ENCODE assay signal across 8 cellular contexts in the genomic region with DNA sequence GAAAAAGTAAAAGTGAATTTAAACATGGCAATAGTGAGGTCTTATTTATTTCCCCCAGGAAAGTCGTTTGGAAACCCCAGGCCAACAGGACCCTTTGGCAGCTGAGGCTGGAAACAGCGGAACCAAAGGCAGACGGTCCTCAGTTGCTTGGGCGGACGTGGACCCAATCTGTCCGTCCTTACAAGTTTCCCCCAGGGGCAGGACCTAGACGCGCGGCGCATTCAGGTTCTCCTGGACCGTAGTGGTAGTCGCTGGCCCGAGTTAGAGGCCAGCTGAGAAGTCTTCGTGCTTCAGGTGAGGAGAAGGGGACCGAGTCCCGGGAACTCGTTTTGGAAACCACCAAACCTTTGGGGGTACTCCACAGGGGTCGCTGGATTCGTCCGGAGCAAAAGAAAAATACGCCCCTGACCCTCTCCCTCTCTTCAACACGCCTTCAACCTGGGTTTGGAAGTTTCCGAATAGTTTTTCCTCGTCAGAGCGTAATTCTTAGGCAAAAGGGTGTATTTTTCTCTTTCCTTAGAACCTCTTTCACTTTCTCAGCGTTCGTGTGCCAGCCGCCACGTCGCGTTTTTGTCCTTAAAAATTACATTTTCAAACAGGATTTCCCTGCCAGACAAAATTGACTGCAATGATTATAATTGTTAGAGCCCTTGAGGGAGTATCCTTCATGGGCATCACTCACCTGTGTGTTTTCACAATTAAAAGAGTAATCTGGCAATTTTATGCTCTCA. TPM values are rescaled to one million over a fixed set of nuclear protein-coding genes. Genes with fewer than 3 reads are reported as not detected.
A peak's percentile ranks its signal among the peaks of the same experiment; 100 is the strongest.
DNase-seq lines count a peak whose midpoint lies in the region; ATAC-seq, FAIRE-seq and TF ChIP-seq lines count a peak whose summit lies in the region.

No MANE protein-coding gene starts in this region.

- peak; percentile 32 for FAIRE-seq in HepG2 (lab: Jason Lieb, UNC)

- TF ChIP-seq EP300 in HepG2 (IDR thresholded peaks at IDR 0.05; ENCODE audit: low read depth in 2 of 2, low read length in 2 of 2) (peak; percentile 27 to 34; a peak in 1 of 4 replicates), HepG2 (CRISPR knock-in tag; IDR thresholded peaks at IDR 0.05; ENCODE audit: borderline replicate concordance) (0 out of 2 replicates have a peak, but pooled peaks have one; percentile 33)

- H3K9me3 ChIP-seq in HepG2 (ENCODE audit: low read length), result no peaks in the 10 kb centered on the region

- CTCF ChIA-PET in HepG2 (lab: Yijun Ruan, JAX; ENCODE audit: low intra/inter-chr PET ratio, low total read pairs), result no interaction called here

- H3K79me2 ChIP-seq in HepG2 (ENCODE audit: insufficient read depth, low read length), result peaks cover 68% of the 10 kb centered on the region

- H3K4me3 ChIP-seq in HepG2 (replicated peaks in 1 of 3; ENCODE audit: insufficient read depth in 1 of 3, low read depth in 2 of 3, low read length in 3 of 3), result peak overlapping the region; percentile 76 to 89 (median 84)

- peak overlapping the region; percentile 88 for H3K9ac ChIP-seq in HepG2 (ENCODE audit: insufficient read depth, low read depth, low read length)

- in situ Hi-C loops in HepG2 (cut with HindIII; ENCODE audit: extremely low pct_ligation_motif_present, low pct_unique_long_range_greater_than_20kb), result no loop called here

- TF ChIP-seq CTCF in AG09319 (IDR thresholded peaks at IDR 0.05; ENCODE audit: low read depth, low read length) (no peak), HepG2 (CRISPR knock-in tag; IDR thresholded peaks at IDR 0.05) (peak; percentile 24)

- no peaks in the 10 kb centered on the region for H3K9me3 Mint-ChIP-seq in activated CD4-positive, alpha-beta T cell treated with anti-CD3 and anti-CD28 coated beads, Interleukin-2, amount 10 ng/mL, durations not matched to agents 24 days and 14 days
- no peaks in the 10 kb centered on the region for H3K9me3 Mint-ChIP-seq in dendritic cell treated with granulocyte-macrophage colony-stimulating factor and Interleukin-4, amounts not matched to agents 40 ng/mL and 50 ng/mL, for 4 days

- intact Hi-C loops in activated CD4-positive, alpha-beta T cell treated with anti-CD3 and anti-CD28 coated beads, Interleukin-2, amount 10 ng/mL, durations not matched to agents 24 days and 14 days (cut with micrococcal nuclease), result loop anchor here (1.0 kb wide), 1 partner anchor 18 kb away; no protein-coding TSS in a partner anchor
- intact Hi-C loops in dendritic cell treated with granulocyte-macrophage colony-stimulating factor and Interleukin-4, amounts not matched to agents 40 ng/mL and 50 ng/mL, for 4 days (cut with micrococcal nuclease), result no loop called here
- intact Hi-C loops in HepG2 (cut with micrococcal nuclease; ENCODE audit: unreplicated experiment), result no loop called here

- peak overlapping the region; percentile 81 for H2AFZ ChIP-seq in HepG2 (ENCODE audit: low read length)

- H3K27me3 ChIP-seq in HepG2 (ENCODE audit: control insufficient read depth in 1 of 2, insufficient read depth in 2 of 2, low read length in 2 of 2), result no peaks in the 10 kb centered on the region; a peak in 1 of 5 replicates

- no peaks in the 10 kb centered on the region for H4K20me1 ChIP-seq in HepG2 (ENCODE audit: insufficient read depth, low read length)

- peak; percentile 22; the same call in 1 of the 2 replicates for TF ChIP-seq RAD21 in HepG2 (CRISPR knock-in tag; IDR thresholded peaks at IDR 0.05)

- peak; percentile 28 for ATAC-seq in GM18873 (IDR thresholded peaks at IDR 0.05; ENCODE audit: low FRiP score, unreplicated experiment)
- ATAC-seq in HG03159 (IDR thresholded peaks at IDR 0.05; ENCODE audit: unreplicated experiment), result peak; percentile 24
- peak; percentile 78 for ATAC-seq in HepG2

- peak overlapping the region; percentile 74 for H3K4me2 ChIP-seq in HepG2 (ENCODE audit: low read depth, low read length)

- POLR2A ChIA-PET in HepG2 (lab: Yijun Ruan, JAX), result no interaction called here

- peaks cover 20% of the 10 kb centered on the region for H3K36me3 Mint-ChIP-seq in activated CD4-positive, alpha-beta T cell treated with anti-CD3 and anti-CD28 coated beads, Interleukin-2, amount 10 ng/mL, durations not matched to agents 24 days and 14 days (ENCODE audit: low read depth)
- peaks cover 34% of the 10 kb centered on the region for H3K36me3 Mint-ChIP-seq in dendritic cell treated with granulocyte-macrophage colony-stimulating factor and Interleukin-4, amounts not matched to agents 40 ng/mL and 50 ng/mL, for 4 days (ENCODE audit: low read depth)

- peaks cover 49% of the 10 kb centered on the region for H3K4me1 Mint-ChIP-seq in activated CD4-positive, alpha-beta T cell treated with anti-CD3 and anti-CD28 coated beads, Interleukin-2, amount 10 ng/mL, durations not matched to agents 24 days and 14 days
- H3K4me1 Mint-ChIP-seq in dendritic cell treated with granulocyte-macrophage colony-stimulating factor and Interleukin-4, amounts not matched to agents 40 ng/mL and 50 ng/mL, for 4 days (ENCODE audit: low read depth), result peaks cover 35% of the 10 kb centered on the region

- WGBS in HepG2 (ENCODE audit: low lambda C conversion rate), result 0% methylated on average over 19 of the region's 31 CpGs

- H3K27ac ChIP-seq in HepG2 (ENCODE audit: extremely low read length, insufficient read depth, low read length), result peak overlapping the region; percentile 83

- H3K27me3 Mint-ChIP-seq in activated CD4-positive, alpha-beta T cell treated with anti-CD3 and anti-CD28 coated beads, Interleukin-2, amount 10 ng/mL, durations not matched to agents 24 days and 14 days, result no peaks in the 10 kb centered on the region
- H3K27me3 Mint-ChIP-seq in dendritic cell treated with granulocyte-macrophage colony-stimulating factor and Interleukin-4, amounts not matched to agents 40 ng/mL and 50 ng/mL, for 4 days, result no peaks in the 10 kb centered on the region

- H3K27ac Mint-ChIP-seq in activated CD4-positive, alpha-beta T cell treated with anti-CD3 and anti-CD28 coated beads, Interleukin-2, amount 10 ng/mL, durations not matched to agents 24 days and 14 days, result peak overlapping the region; percentile 100
- H3K27ac Mint-ChIP-seq in dendritic cell treated with granulocyte-macrophage colony-stimulating factor and Interleukin-4, amounts not matched to agents 40 ng/mL and 50 ng/mL, for 4 days, result peak overlapping the region; percentile 97

- H3K4me3 Mint-ChIP-seq in activated CD4-positive, alpha-beta T cell treated with anti-CD3 and anti-CD28 coated beads, Interleukin-2, amount 10 ng/mL, durations not matched to agents 24 days and 14 days, result peak overlapping the region; percentile 99
- H3K4me3 Mint-ChIP-seq in dendritic cell treated with granulocyte-macrophage colony-stimulating factor and Interleukin-4, amounts not matched to agents 40 ng/mL and 50 ng/mL, for 4 days, result peak overlapping the region; percentile 94

- peaks cover 46% of the 10 kb centered on the region for H3K4me1 ChIP-seq in HepG2 (ENCODE audit: insufficient read depth, low read length)

- H3K36me3 ChIP-seq in HepG2 (replicated peaks in 1 of 2; ENCODE audit: control insufficient read depth in 1 of 2, insufficient read depth in 2 of 2, low read length in 2 of 2), result peaks cover 0 to 7% of the 10 kb centered on the region in 2 experiments; a peak in 3 of 5 replicates

- TSS peak; percentile 64 for BruUV-seq in HepG2 (replicated peaks; lab: Mats Ljungman, UMichigan)

- DNase-seq in AG09319 (ENCODE audit: extremely low read depth, low read depth), result peak; percentile 57
- DNase-seq in NCI-H510A (lab: John Stamatoyannopoulos, UW), result peak; percentile 32
- peak; percentile 87 for DNase-seq in activated CD4-positive, alpha-beta T cell treated with anti-CD3 and anti-CD28 coated beads, Interleukin-2, amount 10 ng/mL, durations not matched to agents 24 days and 14 days
- peak; percentile 68 for DNase-seq in HepG2 (ENCODE audit: low spot score)
- DNase-seq in stimulated activated CD4-positive, alpha-beta T cell treated with anti-CD3 and anti-CD28 coated beads, Interleukin-2, amount 100 ng/mL, for 4 hours (ENCODE audit: low read depth), result peak; percentile 33

- TF ChIP-seq POLR2A in HepG2 (IDR thresholded peaks at IDR 0.05; ENCODE audit: insufficient read depth in 1 of 2, low read depth in 2 of 2, low read length in 2 of 2), result peak; percentile 80 to 82

RNA-seq across cellular contexts. Expression of gene METTL15, which starts 2.1 kb away (rescaled TPM):
- total RNA-seq in activated CD4-positive, alpha-beta T cell treated with anti-CD3 and anti-CD28 coated beads, Interleukin-2, amount 10 ng/mL, durations not matched to agents 24 days and 14 days, result 16.9 and 18.3 TPM in 2 replicates
- total RNA-seq in HepG2 (2016; rRNA removed; fragmentation: Illumina TruSeq; extraction: Trizol), result 14.0 and 14.4 TPM in 2 replicates
- 4.3 TPM in 2 replicates for total RNA-seq in HepG2 (2016; cell fraction: cytosol; rRNA removed; fragmentation: Illumina TruSeq; extraction: Trizol; ENCODE audit: low read depth)
- total RNA-seq in HepG2 (2016; cell fraction: insoluble cytoplasmic fraction; rRNA removed; fragmentation: Illumina TruSeq; extraction: Trizol), result 12.8 and 15.3 TPM in 2 replicates
- 3.4 and 4.4 TPM in 2 replicates for total RNA-seq in HepG2 (2016; cell fraction: membrane; rRNA removed; fragmentation: Illumina TruSeq; extraction: Trizol)
- total RNA-seq in HepG2 (2016; cell fraction: nucleus; rRNA removed; fragmentation: Illumina TruSeq; extraction: Trizol), result 33.6 and 34.8 TPM in 2 replicates
- polyA plus RNA-seq in HepG2 (2011; rRNA removed), result 6.0 and 6.5 TPM in 2 replicates
- polyA plus RNA-seq in HepG2 (2011; cell fraction: cytosol; rRNA removed), result 3.3 and 4.8 TPM in 2 replicates
- 6.1 and 6.2 TPM in 2 replicates for polyA plus RNA-seq in HepG2 (2011; cell fraction: nucleus; rRNA removed)
- polyA plus RNA-seq in HepG2 (2012), result 6.2 and 6.3 TPM in 2 replicates
- polyA plus RNA-seq in HepG2 (2016; cell fraction: cytosol; fragmentation: Illumina TruSeq; extraction: Trizol; ENCODE audit: low read depth), result 0.81 and 0.87 TPM in 2 replicates
- polyA plus RNA-seq in HepG2 (2016; cell fraction: insoluble cytoplasmic fraction; fragmentation: Illumina TruSeq; extraction: Trizol; ENCODE audit: low read depth), result 13.2 and 13.8 TPM in 2 replicates
- 1.1 and 1.5 TPM in 2 replicates for polyA plus RNA-seq in HepG2 (2016; cell fraction: membrane; fragmentation: Illumina TruSeq; extraction: Trizol; ENCODE audit: low read depth)
- 9.3 and 11.1 TPM in 2 replicates for polyA plus RNA-seq in HepG2 (2016; cell fraction: nucleus; fragmentation: Illumina TruSeq; extraction: Trizol; ENCODE audit: insufficient read depth, low read depth)
- 22.7 and 31.9 TPM in 2 replicates for polyA minus RNA-seq in HepG2 (2011; rRNA and poly(A)+ RNA removed; ENCODE audit: low replicate concordance)
- 9.9 and 10.2 TPM in 2 replicates for polyA minus RNA-seq in HepG2 (2011; cell fraction: cytosol; rRNA and poly(A)+ RNA removed)
- polyA minus RNA-seq in HepG2 (2011; cell fraction: nucleus; rRNA and poly(A)+ RNA removed), result 90.1 and 92.7 TPM in 2 replicates

RNA-seq across cellular contexts. Expression of gene KIF18A, which starts 2.3 kb away (rescaled TPM):
- 15.4 and 15.5 TPM in 2 replicates for total RNA-seq in activated CD4-positive, alpha-beta T cell treated with anti-CD3 and anti-CD28 coated beads, Interleukin-2, amount 10 ng/mL, durations not matched to agents 24 days and 14 days
- 14.4 and 22.8 TPM in 2 replicates for total RNA-seq in HepG2 (2016; rRNA removed; fragmentation: Illumina TruSeq; extraction: Trizol)
- 4.1 and 6.1 TPM in 2 replicates for total RNA-seq in HepG2 (2016; cell fraction: cytosol; rRNA removed; fragmentation: Illumina TruSeq; extraction: Trizol; ENCODE audit: low read depth)
- total RNA-seq in HepG2 (2016; cell fraction: insoluble cytoplasmic fraction; rRNA removed; fragmentation: Illumina TruSeq; extraction: Trizol), result 14.9 and 21.3 TPM in 2 replicates
- total RNA-seq in HepG2 (2016; cell fraction: membrane; rRNA removed; fragmentation: Illumina TruSeq; extraction: Trizol), result 7.8 and 12.4 TPM in 2 replicates
- total RNA-seq in HepG2 (2016; cell fraction: nucleus; rRNA removed; fragmentation: Illumina TruSeq; extraction: Trizol), result 24.8 and 25.3 TPM in 2 replicates
- polyA plus RNA-seq in HepG2 (2011; rRNA removed), result 1.6 and 3.4 TPM in 2 replicates
- polyA plus RNA-seq in HepG2 (2011; cell fraction: cytosol; rRNA removed), result 1.2 and 1.3 TPM in 2 replicates
- polyA plus RNA-seq in HepG2 (2011; cell fraction: nucleus; rRNA removed), result 1.7 and 2.9 TPM in 2 replicates
- 1.6 and 4.6 TPM in 2 replicates for polyA plus RNA-seq in HepG2 (2012)
- 0.38 and 0.67 TPM in 2 replicates for polyA plus RNA-seq in HepG2 (2016; cell fraction: cytosol; fragmentation: Illumina TruSeq; extraction: Trizol; ENCODE audit: low read depth)
- 14.8 and 15.4 TPM in 2 replicates for polyA plus RNA-seq in HepG2 (2016; cell fraction: insoluble cytoplasmic fraction; fragmentation: Illumina TruSeq; extraction: Trizol; ENCODE audit: low read depth)
- polyA plus RNA-seq in HepG2 (2016; cell fraction: membrane; fragmentation: Illumina TruSeq; extraction: Trizol; ENCODE audit: low read depth), result 1.7 TPM in 2 replicates
- 10.5 and 12.3 TPM in 2 replicates for polyA plus RNA-seq in HepG2 (2016; cell fraction: nucleus; fragmentation: Illumina TruSeq; extraction: Trizol; ENCODE audit: insufficient read depth, low read depth)
- polyA minus RNA-seq in HepG2 (2011; rRNA and poly(A)+ RNA removed; ENCODE audit: low replicate concordance), result 3.7 and 24.1 TPM in 2 replicates
- 2.9 and 5.5 TPM in 2 replicates for polyA minus RNA-seq in HepG2 (2011; cell fraction: cytosol; rRNA and poly(A)+ RNA removed)
- 24.7 and 46.1 TPM in 2 replicates for polyA minus RNA-seq in HepG2 (2011; cell fraction: nucleus; rRNA and poly(A)+ RNA removed)

Comparison
In these comparisons a context has a peak if more than half of its experiments do, and no peak if none do; other contexts are left out.
1. Peak in every context shown above with its lines: DNase-seq, ATAC-seq, H3K4me3 ChIP-seq and H3K27ac ChIP-seq.
2. DNase-seq: peak in every context shown above with its lines; median percentile 87 in activated CD4-positive, alpha-beta T cell treated with anti-CD3 and anti-CD28 coated beads, Interleukin-2, amount 10 ng/mL, durations not matched to agents 24 days and 14 days; 68 in HepG2; 57 in AG09319; 33 in stimulated activated CD4-positive, alpha-beta T cell treated with anti-CD3 and anti-CD28 coated beads, Interleukin-2, amount 100 ng/mL, for 4 hours; 32 in NCI-H510A.
3. ATAC-seq: peak in every context shown above with its lines; median percentile 78 in HepG2; 28 in GM18873; 24 in HG03159.